In genomic region chr6:5078121-5078695, GRCh38 we compare ENCODE assay signal across 10 cellular contexts. TPM values are rescaled to one million over a fixed set of nuclear protein-coding genes. Genes with fewer than 3 reads are reported as not detected.
DNase-seq lines count a peak whose midpoint lies in the region; ATAC-seq, FAIRE-seq and TF ChIP-seq lines count a peak whose summit lies in the region.
"Had no signal": no experiment of that assay in that cellular context is flagged by ENCODE, and none has a peak within 500 bp of the region (broad histone marks: within the 10 kb centered on the region; RNA-seq: fewer than 3 reads in every experiment).

No MANE protein-coding gene starts in this region.

- DNase-seq in NOMO-1 treated with DMSO at 0.1 percent for 48 hours (lab: John Stamatoyannopoulos, UW; ENCODE audit: unreplicated experiment) (peak; percentile 42), NOMO-1 treated with dmso at 0.1 percent for 144 hours (lab: John Stamatoyannopoulos, UW; ENCODE audit: unreplicated experiment) (no peak), HTR-8/SVneo (ENCODE audit: insufficient read length, low spot score) (peak; percentile 40), astrocyte of the cerebellum (ENCODE audit: low read depth) (no peak), osteoblast (ENCODE audit: insufficient read length, low spot score, missing footprints) (peak; percentile 81)
- no peak for DNase-seq in stimulated activated naive CD8-positive, alpha-beta T cell treated with anti-CD3 and anti-CD28 coated beads, Interleukin-15, amount 100 ng/mL, for 72 hours
- no peak for DNase-seq in stimulated activated effector memory CD8-positive, alpha-beta T cell treated with anti-CD3 and anti-CD28 coated beads, Interleukin-12 subunit alpha, Interleukin-12 subunit beta, amount 100 ng/mL, for 72 hours (ENCODE audit: low spot score in 2 of 2)
- DNase-seq: activated CD4-positive, alpha-beta T cell treated with anti-CD3 and anti-CD28 coated beads, Interleukin-2, amount 50 U/mL, for 1 hour had no signal

- H3K27ac ChIP-seq in osteoblast (ENCODE audit: low read depth, low read length), result no peak overlapping the region

- no peaks in the 10 kb centered on the region for H4K20me1 ChIP-seq in osteoblast (ENCODE audit: insufficient read depth, low read length)

- H3K4me3 ChIP-seq in astrocyte of the cerebellum (ENCODE audit: low read depth, low read length) (no peak overlapping the region), osteoblast (ENCODE audit: insufficient read depth, low read length) (no peak overlapping the region)

- FAIRE-seq in HTR-8/SVneo (lab: Jason Lieb, UNC), result peak; percentile 86
- FAIRE-seq: GM19239 had no signal

- TF ChIP-seq CTCF in astrocyte of the cerebellum (IDR thresholded peaks at IDR 0.05; ENCODE audit: low read depth, low read length, missing control alignments), result peak; percentile 3
- TF ChIP-seq CTCF in osteoblast (IDR thresholded peaks at IDR 0.05; ENCODE audit: extremely low read depth, low read depth, low read length), result peak; percentile 29

- H3K9me3 Mint-ChIP-seq in stimulated activated naive CD8-positive, alpha-beta T cell treated with anti-CD3 and anti-CD28 coated beads, Interleukin-15, amount 100 ng/mL, for 72 hours, result peaks cover 0 to 5% of the 10 kb centered on the region in 2 donors
- H3K9me3 Mint-ChIP-seq in stimulated activated effector memory CD8-positive, alpha-beta T cell treated with anti-CD3 and anti-CD28 coated beads, Interleukin-12 subunit alpha, Interleukin-12 subunit beta, amount 100 ng/mL, for 72 hours, result no peaks in the 10 kb centered on the region

- H3K27me3 Mint-ChIP-seq in stimulated activated naive CD8-positive, alpha-beta T cell treated with anti-CD3 and anti-CD28 coated beads, Interleukin-15, amount 100 ng/mL, for 72 hours, result peaks cover 26% of the 10 kb centered on the region

- H3K36me3 Mint-ChIP-seq in stimulated activated effector memory CD8-positive, alpha-beta T cell treated with anti-CD3 and anti-CD28 coated beads, Interleukin-12 subunit alpha, Interleukin-12 subunit beta, amount 100 ng/mL, for 72 hours, result no peaks in the 10 kb centered on the region

- H3K4me1 ChIP-seq in osteoblast (ENCODE audit: insufficient read depth, low read length), result peaks cover 15% of the 10 kb centered on the region

- no peak for ATAC-seq in stimulated activated naive CD8-positive, alpha-beta T cell treated with anti-CD3 and anti-CD28 coated beads, Interleukin-15, amount 100 ng/mL, for 72 hours
- ATAC-seq in GM18502 (IDR thresholded peaks at IDR 0.05; ENCODE audit: poor library complexity, unreplicated experiment), result no peak
- no peak for ATAC-seq in stimulated activated effector memory CD8-positive, alpha-beta T cell treated with anti-CD3 and anti-CD28 coated beads, Interleukin-12 subunit alpha, Interleukin-12 subunit beta, amount 100 ng/mL, for 72 hours

- no peaks in the 10 kb centered on the region for H3K9me3 ChIP-seq in osteoblast (ENCODE audit: low read depth, low read length)

- H3K4me2 ChIP-seq in osteoblast (ENCODE audit: insufficient read depth, low read length), result no peak overlapping the region

- no peaks in the 10 kb centered on the region for H3K4me1 Mint-ChIP-seq in stimulated activated naive CD8-positive, alpha-beta T cell treated with anti-CD3 and anti-CD28 coated beads, Interleukin-15, amount 100 ng/mL, for 72 hours
- no peaks in the 10 kb centered on the region for H3K4me1 Mint-ChIP-seq in stimulated activated effector memory CD8-positive, alpha-beta T cell treated with anti-CD3 and anti-CD28 coated beads, Interleukin-12 subunit alpha, Interleukin-12 subunit beta, amount 100 ng/mL, for 72 hours

- no peak overlapping the region for H2AFZ ChIP-seq in osteoblast (ENCODE audit: low read length)

- H3K79me2 ChIP-seq in osteoblast (ENCODE audit: insufficient read depth, low read length), result no peaks in the 10 kb centered on the region

- H3K27ac Mint-ChIP-seq in stimulated activated naive CD8-positive, alpha-beta T cell treated with anti-CD3 and anti-CD28 coated beads, Interleukin-15, amount 100 ng/mL, for 72 hours, result no peak overlapping the region
- H3K27ac Mint-ChIP-seq in stimulated activated effector memory CD8-positive, alpha-beta T cell treated with anti-CD3 and anti-CD28 coated beads, Interleukin-12 subunit alpha, Interleukin-12 subunit beta, amount 100 ng/mL, for 72 hours, result no peak overlapping the region

- no peaks in the 10 kb centered on the region for H3K27me3 ChIP-seq in osteoblast (ENCODE audit: insufficient read depth, low read length)

- H3K36me3 ChIP-seq in osteoblast (ENCODE audit: insufficient read depth, low read length), result no peaks in the 10 kb centered on the region

- H3K4me3 Mint-ChIP-seq in stimulated activated naive CD8-positive, alpha-beta T cell treated with anti-CD3 and anti-CD28 coated beads, Interleukin-15, amount 100 ng/mL, for 72 hours, result no peak overlapping the region
- H3K4me3 Mint-ChIP-seq in stimulated activated effector memory CD8-positive, alpha-beta T cell treated with anti-CD3 and anti-CD28 coated beads, Interleukin-12 subunit alpha, Interleukin-12 subunit beta, amount 100 ng/mL, for 72 hours, result no peak overlapping the region

- in situ Hi-C loops in astrocyte of the cerebellum (cut with HindIII; ENCODE audit: low sequenced_read_pairs), result no loop called here

RNA-seq across cellular contexts. Expression of gene PPP1R3G, which starts 6.9 kb away (rescaled TPM):
- total RNA-seq in osteoblast, result 3.3 and 3.5 TPM in 2 replicates

Comparison
In these comparisons a context has a peak if more than half of its experiments do, and no peak if none do; other contexts are left out.
1. DNase-seq: peak in NOMO-1 treated with DMSO at 0.1 percent for 48 hours (single experiment), HTR-8/SVneo (single experiment) and osteoblast (single experiment); none in NOMO-1 treated with dmso at 0.1 percent for 144 hours (single experiment), astrocyte of the cerebellum (single experiment), stimulated activated naive CD8-positive, alpha-beta T cell treated with anti-CD3 and anti-CD28 coated beads, Interleukin-15, amount 100 ng/mL, for 72 hours (0 of 2) and stimulated activated effector memory CD8-positive, alpha-beta T cell treated with anti-CD3 and anti-CD28 coated beads, Interleukin-12 subunit alpha, Interleukin-12 subunit beta, amount 100 ng/mL, for 72 hours (0 of 2).